Comparison of ENCODE assay signal across 21 cellular contexts in the genomic region with DNA sequence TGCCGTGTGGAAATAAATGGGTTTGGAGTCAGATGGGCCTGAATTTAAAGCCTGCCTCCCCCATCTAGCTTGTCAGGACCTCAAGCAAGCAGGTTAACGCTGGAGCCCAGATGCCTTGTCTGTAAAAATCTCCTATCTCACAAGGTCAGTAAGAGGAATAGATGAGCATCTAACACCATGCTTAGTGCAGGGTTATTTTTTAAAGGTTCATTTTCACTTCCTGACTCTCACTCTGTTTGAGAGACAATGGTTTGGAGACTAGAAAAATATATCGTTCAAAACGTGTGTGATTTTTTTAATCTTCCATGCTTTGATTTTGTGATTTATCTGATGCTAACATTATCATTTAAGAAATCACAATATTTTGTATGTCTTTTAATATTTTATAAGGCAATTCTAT.
"Had no signal": no experiment of that assay in that cellular context is flagged by ENCODE, and none has a peak within 500 bp of the region (broad histone marks: within the 10 kb centered on the region; RNA-seq: fewer than 3 reads in every experiment).

No MANE protein-coding gene starts in this region.

- DNase-seq: activated CD4-positive, alpha-beta T cell treated with anti-CD3 and anti-CD28 coated beads, Interleukin-2, amount 10 ng/mL, durations not matched to agents 7 days and 5 days; activated CD4-positive, CD25-positive, alpha-beta regulatory T cell treated with anti-CD3 and anti-CD28 coated beads, Interleukin-2, amount 50 U/mL, for 72 hours; activated CD8-positive, alpha-beta T cell treated with anti-CD3 and anti-CD28 coated beads for 36 hours; activated gamma-delta T cell; activated naive CD4-positive, alpha-beta T cell treated with anti-CD3 and anti-CD28 coated beads, Interleukin-2, amount 50 U/mL, for 16 hours; activated T-cell treated with anti-CD3 and anti-CD28 coated beads, Interleukin-2, amount 50 U/mL, for 72 hours; aorta; body of pancreas; effector CD8-positive, alpha-beta T cell; left ventricle myocardium inferior; ovary; right lobe of liver; stimulated activated CD4-positive, alpha-beta T cell treated with anti-CD3 and anti-CD28 coated beads, Interleukin-4, amount 100 ng/mL, for 1 hour; stimulated activated naive CD8-positive, alpha-beta T cell treated with anti-CD3 and anti-CD28 coated beads, Interleukin-15, Interleukin-2, amounts not matched to agents 100 U/mL and 50 U/mL, for 24 hours; T-helper 1 cell; T1000; trophoblast cell had no signal

- ATAC-seq: activated CD8-positive, alpha-beta T cell treated with anti-CD3 and anti-CD28 coated beads for 36 hours; activated T-cell treated with anti-CD3 and anti-CD28 coated beads, Interleukin-2, amount 50 U/mL, for 72 hours; body of pancreas; natural killer cell treated with Interleukin-12 subunit alpha and Interleukin-12 subunit beta and Interleukin-15 and Interleukin-18, amount 100 ng/mL, for 72 hours; right lobe of liver; stimulated activated naive CD8-positive, alpha-beta T cell treated with anti-CD3 and anti-CD28 coated beads, Interleukin-15, Interleukin-2, amounts not matched to agents 100 U/mL and 50 U/mL, for 24 hours had no signal

- H3K27ac ChIP-seq: body of pancreas, left ventricle myocardium inferior, neutrophil, ovary, right lobe of liver, thoracic aorta had no signal

- H3K4me3 ChIP-seq: body of pancreas, left ventricle myocardium inferior, lung, ovary, right lobe of liver, thoracic aorta had no signal

- H3K9me3 ChIP-seq: body of pancreas, neutrophil, ovary, thoracic aorta had no signal

- H3K4me3 Mint-ChIP-seq: activated CD4-positive, alpha-beta T cell treated with anti-CD3 and anti-CD28 coated beads, Interleukin-2, amount 10 ng/mL, durations not matched to agents 7 days and 5 days; activated CD8-positive, alpha-beta T cell treated with anti-CD3 and anti-CD28 coated beads for 36 hours; activated T-cell treated with anti-CD3 and anti-CD28 coated beads, Interleukin-2, amount 50 U/mL, for 72 hours; natural killer cell treated with Interleukin-12 subunit alpha and Interleukin-12 subunit beta and Interleukin-15 and Interleukin-18, amount 100 ng/mL, for 72 hours had no signal

- H3K27me3 ChIP-seq: body of pancreas, neutrophil, ovary, right lobe of liver had no signal

- H3K9me3 Mint-ChIP-seq: natural killer cell treated with Interleukin-12 subunit alpha and Interleukin-12 subunit beta and Interleukin-15 and Interleukin-18, amount 100 ng/mL, for 72 hours had no signal

- H3K27ac Mint-ChIP-seq: activated CD4-positive, alpha-beta T cell treated with anti-CD3 and anti-CD28 coated beads, Interleukin-2, amount 10 ng/mL, durations not matched to agents 7 days and 5 days; activated CD8-positive, alpha-beta T cell treated with anti-CD3 and anti-CD28 coated beads for 36 hours; natural killer cell treated with Interleukin-12 subunit alpha and Interleukin-12 subunit beta and Interleukin-15 and Interleukin-18, amount 100 ng/mL, for 72 hours had no signal

- H3K27me3 Mint-ChIP-seq: activated CD4-positive, alpha-beta T cell treated with anti-CD3 and anti-CD28 coated beads, Interleukin-2, amount 10 ng/mL, durations not matched to agents 7 days and 5 days; activated CD8-positive, alpha-beta T cell treated with anti-CD3 and anti-CD28 coated beads for 36 hours; natural killer cell treated with Interleukin-12 subunit alpha and Interleukin-12 subunit beta and Interleukin-15 and Interleukin-18, amount 100 ng/mL, for 72 hours had no signal

- H3K4me1 ChIP-seq: body of pancreas, left ventricle myocardium inferior, right lobe of liver had no signal

- H3K36me3 ChIP-seq: left ventricle myocardium inferior, neutrophil, ovary, right lobe of liver, thoracic aorta had no signal
